In the genomic region with DNA sequence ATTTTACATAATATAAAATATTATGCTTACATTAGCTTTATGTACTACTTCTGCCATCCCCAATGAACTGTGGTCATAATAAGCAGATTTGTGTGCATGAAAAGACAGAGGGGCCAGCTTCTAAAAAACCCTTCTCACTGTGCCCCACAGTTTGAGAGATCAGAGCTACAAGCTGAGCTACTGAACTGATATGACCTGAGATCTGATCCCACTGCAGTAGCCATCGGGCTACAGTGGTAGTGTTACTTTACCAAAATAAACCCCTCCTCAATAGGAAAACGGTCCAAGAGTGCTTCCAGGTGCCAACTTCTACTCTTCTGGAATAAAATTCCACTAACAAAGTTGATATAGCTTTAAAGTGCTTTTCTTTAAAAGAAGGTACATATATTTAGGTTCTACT, we compare ENCODE assay signal across 1 cellular context.
TF ChIP-seq lines count a peak whose summit lies in the region.

No MANE protein-coding gene starts in this region.

TF ChIP-seq in WTC11, 78 proteins besides CTCF, POLR2A, EP300 and RAD21 (continued from another document):
- TF ChIP-seq ZSCAN18 (CRISPR knock-in tag; IDR thresholded peaks at IDR 0.05) (no peak), KAT7 (CRISPR knock-in tag; IDR thresholded peaks at IDR 0.05; ENCODE audit: borderline replicate concordance) (no peak), ZNF232 (CRISPR knock-in tag; IDR thresholded peaks at IDR 0.05) (no peak), IRF2 (CRISPR knock-in tag; IDR thresholded peaks at IDR 0.05; ENCODE audit: borderline replicate concordance, low read depth) (no peak), NFATC4 (CRISPR knock-in tag; IDR thresholded peaks at IDR 0.05) (no peak), E2F5 (CRISPR knock-in tag; IDR thresholded peaks at IDR 0.05) (no peak)
- TF ChIP-seq, protein P1, sequence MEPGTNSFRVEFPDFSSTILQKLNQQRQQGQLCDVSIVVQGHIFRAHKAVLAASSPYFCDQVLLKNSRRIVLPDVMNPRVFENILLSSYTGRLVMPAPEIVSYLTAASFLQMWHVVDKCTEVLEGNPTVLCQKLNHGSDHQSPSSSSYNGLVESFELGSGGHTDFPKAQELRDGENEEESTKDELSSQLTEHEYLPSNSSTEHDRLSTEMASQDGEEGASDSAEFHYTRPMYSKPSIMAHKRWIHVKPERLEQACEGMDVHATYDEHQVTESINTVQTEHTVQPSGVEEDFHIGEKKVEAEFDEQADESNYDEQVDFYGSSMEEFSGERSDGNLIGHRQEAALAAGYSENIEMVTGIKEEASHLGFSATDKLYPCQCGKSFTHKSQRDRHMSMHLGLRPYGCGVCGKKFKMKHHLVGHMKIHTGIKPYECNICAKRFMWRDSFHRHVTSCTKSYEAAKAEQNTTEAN (CRISPR knock-in tag; IDR thresholded peaks at IDR 0.05) = no peak
